13 cellular contexts compared by ENCODE assay signal in the genomic region with DNA sequence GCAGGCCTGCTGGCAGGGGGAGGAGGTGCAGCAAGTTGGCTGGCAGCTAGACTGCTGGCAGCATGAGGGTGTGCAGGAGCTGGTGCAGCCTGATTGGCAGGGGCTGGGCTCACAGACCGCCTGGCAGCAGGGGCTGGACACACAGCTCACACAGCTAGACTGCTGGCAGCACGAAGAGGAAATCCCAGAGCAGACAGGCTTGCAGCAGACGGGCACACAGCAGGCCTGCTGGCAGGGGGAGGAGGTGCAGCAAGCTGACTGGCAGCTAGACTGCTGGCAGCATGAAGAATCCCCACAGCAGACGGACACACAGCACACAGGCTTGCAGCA. TPM values are rescaled to one million over a fixed set of nuclear protein-coding genes. Genes with fewer than 3 reads are reported as not detected.
DNase-seq lines count a peak whose midpoint lies in the region; ATAC-seq and TF ChIP-seq lines count a peak whose summit lies in the region.
"Not testable (repeated sequence)": the region's sequence is repeated elsewhere in the genome, so short reads cannot be mapped to it uniquely, and the experiment has no call there.
"Had no signal": no experiment of that assay in that cellular context is flagged by ENCODE, and none has a peak within 500 bp of the region (broad histone marks: within the 10 kb centered on the region; RNA-seq: fewer than 3 reads in every experiment).

No MANE protein-coding gene starts in this region.

- not testable (repeated sequence) for H3K36me3 Mint-ChIP-seq in activated CD8-positive, alpha-beta T cell treated with anti-CD3 and anti-CD28 coated beads, Interleukin-2, amount 10 ng/mL, durations not matched to agents 7 days and 5 days (ENCODE audit: low read depth); activated T-cell treated with anti-CD3 and anti-CD28 coated beads, Interleukin-2, amount 50 U/mL, for 24 hours (ENCODE audit: low read depth)

- TF ChIP-seq RAD21 in HCT116 (IDR thresholded peaks at IDR 0.05; ENCODE audit: low read depth) = not testable (repeated sequence)

- H3K14ac ChIP-seq in neuronal stem cell (ENCODE audit: low read length) = peak overlapping the region; percentile 89

- H2AFZ ChIP-seq in HCT116 (ENCODE audit: low read depth, low read length, poor library complexity, severe bottlenecking); neuronal stem cell (ENCODE audit: low read length): not testable (repeated sequence)

- no CpG with 5 or more reads among the region's 4 CpGs for WGBS in neuronal stem cell (ENCODE audit: extremely low coverage in 2 of 2, insufficient read length in 2 of 2, insufficient replicate concordance in 1 of 2), 2 donors

- POLR2A ChIA-PET in HCT116 (lab: Charles Lee); activated CD8-positive, alpha-beta T cell treated with anti-CD3 and anti-CD28 coated beads, Interleukin-2, amount 10 ng/mL, durations not matched to agents 7 days and 5 days (lab: Charles Lee): not testable (repeated sequence)

- not testable (repeated sequence) for H4K20me1 ChIP-seq in HCT116 (ENCODE audit: insufficient read depth)

- BruUV-seq in HCT116 (replicated peaks; lab: Mats Ljungman, UMichigan) = not testable (repeated sequence)

- TF ChIP-seq POLR2A in HCT116 (IDR thresholded peaks at IDR 0.05; ENCODE audit: borderline replicate concordance, extremely low read depth, insufficient read depth, insufficient read length) = not testable (repeated sequence)

- H3K79me2 ChIP-seq in HCT116 (ENCODE audit: insufficient read depth, low read length) = not testable (repeated sequence)

- H3K9me2 ChIP-seq in HCT116 (ENCODE audit: insufficient read depth) = not testable (repeated sequence)

- H3K4me3 ChIP-seq in HCT116 (replicated peaks in 1 of 2; ENCODE audit: low read depth in 1 of 2, low read length in 2 of 2); neuronal stem cell (ENCODE audit: low read length in 2 of 2): not testable (repeated sequence)

- H3K4me3 Mint-ChIP-seq in activated CD8-positive, alpha-beta T cell treated with anti-CD3 and anti-CD28 coated beads, Interleukin-2, amount 10 ng/mL, durations not matched to agents 7 days and 5 days; activated T-cell treated with anti-CD3 and anti-CD28 coated beads, Interleukin-2, amount 50 U/mL, for 24 hours: not testable (repeated sequence)

- peak; percentile 81 for DNase-seq in DMS 273 (lab: John Stamatoyannopoulos, UW; ENCODE audit: unreplicated experiment)
- DNase-seq in HCT116 (ENCODE audit: low read depth, low spot score); left ventricle myocardium superior; neuronal stem cell (ENCODE audit: low spot score): not testable (repeated sequence)
- DNase-seq in activated CD8-positive, alpha-beta T cell treated with anti-CD3 and anti-CD28 coated beads, Interleukin-2, amount 10 ng/mL, durations not matched to agents 7 days and 5 days = peak; percentile 7
- DNase-seq in activated T-cell treated with anti-CD3 and anti-CD28 coated beads, Interleukin-2, amount 50 U/mL, for 24 hours = peak; percentile 23

- ATAC-seq in HCT116 (peak; percentile 30), left ventricle myocardium superior (peak; percentile 58)
- ATAC-seq in activated CD8-positive, alpha-beta T cell treated with anti-CD3 and anti-CD28 coated beads, Interleukin-2, amount 10 ng/mL, durations not matched to agents 7 days and 5 days = not testable (repeated sequence)

- peak overlapping the region; percentile 75 for H2AK5ac ChIP-seq in neuronal stem cell (ENCODE audit: low read depth, low read length)

- H2BK120ac ChIP-seq in neuronal stem cell (ENCODE audit: low read depth, low read length) = not testable (repeated sequence)

- not testable (repeated sequence) for H2BK15ac ChIP-seq in neuronal stem cell (ENCODE audit: low read length)

- H4K91ac ChIP-seq in neuronal stem cell (ENCODE audit: low read depth, low read length, poor library complexity) = not testable (repeated sequence)

- not testable (repeated sequence) for H3K27me3 ChIP-seq in HCT116 (ENCODE audit: insufficient read depth, low read length); neuronal stem cell (ENCODE audit: control insufficient read depth in 3 of 3, insufficient read depth in 3 of 3, low read depth in 1 of 3, low read length in 3 of 3)

- peak overlapping the region; percentile 87 for H3K18ac ChIP-seq in neuronal stem cell (ENCODE audit: low read length)

- H3K9me3 ChIP-seq in HCT116 (ENCODE audit: control insufficient read depth in 1 of 2, insufficient read depth in 1 of 2, low read depth in 1 of 2, low read length in 2 of 2); neuronal stem cell (replicated peaks in 1 of 2; ENCODE audit: control insufficient read depth in 2 of 2, insufficient read depth in 1 of 2, low read depth in 1 of 2, low read length in 2 of 2): not testable (repeated sequence)

- H3K79me1 ChIP-seq in neuronal stem cell (ENCODE audit: low read depth, low read length) = not testable (repeated sequence)

- TF ChIP-seq CTCF in HCT116 (IDR thresholded peaks at IDR 0.05 in 2 of 3, conservative IDR thresholded peaks at IDR 0.05 in 1 of 3; ENCODE audit: borderline replicate concordance in 1 of 3, insufficient read depth in 1 of 3, low read depth in 2 of 3, low read length in 2 of 3) = not testable (repeated sequence)

- RAD21 ChIA-PET in HCT116 (lab: Charles Lee; ENCODE audit: low non-redundant PET in 1 of 2, low total read pairs in 2 of 2, uncharacterized antibody in 2 of 2, unreplicated experiment in 2 of 2) = not testable (repeated sequence)

- intact Hi-C loops in HCT116 (cut with micrococcal nuclease); left ventricle myocardium superior (cut with micrococcal nuclease): not testable (repeated sequence)

- peak overlapping the region; percentile 94 for H2BK12ac ChIP-seq in neuronal stem cell (ENCODE audit: low read length)

- not testable (repeated sequence) for H3K4me1 ChIP-seq in HCT116 (ENCODE audit: control insufficient read depth in 1 of 2, insufficient read depth in 2 of 2, low read length in 2 of 2); neuronal stem cell (ENCODE audit: control insufficient read depth in 2 of 2, insufficient read depth in 1 of 2, low read depth in 1 of 2, low read length in 2 of 2)

- H3K36me3 ChIP-seq in HCT116 (ENCODE audit: control insufficient read depth in 1 of 2, insufficient read depth in 2 of 2, low read length in 2 of 2); neuronal stem cell (replicated peaks in 1 of 2; ENCODE audit: control insufficient read depth in 2 of 2, insufficient read depth in 2 of 2, low read length in 2 of 2): not testable (repeated sequence)

- peak overlapping the region; percentile 73 for H3K23ac ChIP-seq in neuronal stem cell (ENCODE audit: low read depth, low read length, poor library complexity)

- not testable (repeated sequence) for H3K4ac ChIP-seq in neuronal stem cell (ENCODE audit: low read length)

- H3K27ac Mint-ChIP-seq in activated CD8-positive, alpha-beta T cell treated with anti-CD3 and anti-CD28 coated beads, Interleukin-2, amount 10 ng/mL, durations not matched to agents 7 days and 5 days; activated T-cell treated with anti-CD3 and anti-CD28 coated beads, Interleukin-2, amount 50 U/mL, for 24 hours: not testable (repeated sequence)

- not testable (repeated sequence) for H3K9me3 Mint-ChIP-seq in activated CD8-positive, alpha-beta T cell treated with anti-CD3 and anti-CD28 coated beads, Interleukin-2, amount 10 ng/mL, durations not matched to agents 7 days and 5 days (ENCODE audit: insufficient read depth); activated T-cell treated with anti-CD3 and anti-CD28 coated beads, Interleukin-2, amount 50 U/mL, for 24 hours

- not testable (repeated sequence) for H2BK5ac ChIP-seq in neuronal stem cell (ENCODE audit: low read length)

- not testable (repeated sequence) for H4K8ac ChIP-seq in neuronal stem cell (ENCODE audit: low read depth, low read length)

- H3K27ac ChIP-seq in HCT116 (ENCODE audit: low read depth, low read length); neuronal stem cell (replicated peaks; ENCODE audit: low read length): not testable (repeated sequence)

- not testable (repeated sequence) for H3K4me2 ChIP-seq in HCT116 (ENCODE audit: low read length); neuronal stem cell (ENCODE audit: insufficient read depth, low read length, poor library complexity, severe bottlenecking)

- H3K4me1 Mint-ChIP-seq in activated CD8-positive, alpha-beta T cell treated with anti-CD3 and anti-CD28 coated beads, Interleukin-2, amount 10 ng/mL, durations not matched to agents 7 days and 5 days (ENCODE audit: low read depth); activated T-cell treated with anti-CD3 and anti-CD28 coated beads, Interleukin-2, amount 50 U/mL, for 24 hours (ENCODE audit: low read depth): not testable (repeated sequence)

- H3K27me3 Mint-ChIP-seq in activated CD8-positive, alpha-beta T cell treated with anti-CD3 and anti-CD28 coated beads, Interleukin-2, amount 10 ng/mL, durations not matched to agents 7 days and 5 days (ENCODE audit: low read depth) = peaks cover 15% of the 10 kb centered on the region
- H3K27me3 Mint-ChIP-seq in activated T-cell treated with anti-CD3 and anti-CD28 coated beads, Interleukin-2, amount 50 U/mL, for 24 hours = not testable (repeated sequence)

- not testable (repeated sequence) for H3K9ac ChIP-seq in HCT116 (ENCODE audit: low read length); neuronal stem cell (ENCODE audit: low read depth, low read length, poor library complexity)

- CTCF ChIA-PET in HCT116 (lab: Charles Lee); activated CD8-positive, alpha-beta T cell treated with anti-CD3 and anti-CD28 coated beads, Interleukin-2, amount 10 ng/mL, durations not matched to agents 7 days and 5 days (lab: Charles Lee): not testable (repeated sequence)

RNA-seq across cellular contexts. Expression of gene KRTAP10-6, which starts 0.5 kb away (rescaled TPM):
- total RNA-seq in HCT116 (2021; ENCODE audit: unreplicated experiment) (not detected), left ventricle myocardium superior (not detected)
- not detected in 2 replicates for polyA plus RNA-seq in HCT116 (2012)
- not detected for total RNA-seq in activated CD8-positive, alpha-beta T cell treated with anti-CD3 and anti-CD28 coated beads, Interleukin-2, amount 10 ng/mL, durations not matched to agents 7 days and 5 days
- polyA plus RNA-seq in neuronal stem cell (2013, experiment 1 of 2) = 0.06 TPM
- polyA plus RNA-seq in neuronal stem cell (2013, experiment 2 of 2) = not detected
- total RNA-seq: CD4-positive, alpha-beta memory T cell; Daoy; GM23338; H7 had no signal
- polyA plus RNA-seq: BJ; CD14-positive monocyte; CD4-positive, alpha-beta memory T cell; GM23338; IgD-negative memory B cell had no signal

RNA-seq across cellular contexts. Expression of gene KRTAP10-7, which starts 8.6 kb away (rescaled TPM):
- total RNA-seq in HCT116 (2021; ENCODE audit: unreplicated experiment) = not detected
- not detected in 2 replicates for polyA plus RNA-seq in HCT116 (2012)
- not detected for total RNA-seq in activated CD8-positive, alpha-beta T cell treated with anti-CD3 and anti-CD28 coated beads, Interleukin-2, amount 10 ng/mL, durations not matched to agents 7 days and 5 days
- not detected for total RNA-seq in left ventricle myocardium superior
- not detected for polyA plus RNA-seq in neuronal stem cell (2013, experiment 1 of 2)
- polyA plus RNA-seq in neuronal stem cell (2013, experiment 2 of 2) = 0.03 TPM
- total RNA-seq: CD4-positive, alpha-beta memory T cell; Daoy; GM23338; H7 had no signal
- polyA plus RNA-seq: BJ; CD14-positive monocyte; CD4-positive, alpha-beta memory T cell; GM23338; IgD-negative memory B cell had no signal

RNA-seq across cellular contexts. Expression of gene KRTAP10-5, which starts 11.4 kb away (rescaled TPM):
- total RNA-seq in HCT116 (2021; ENCODE audit: unreplicated experiment) (not detected), left ventricle myocardium superior (not detected)
- polyA plus RNA-seq in HCT116 (2012) = not detected in 2 replicates
- total RNA-seq in activated CD8-positive, alpha-beta T cell treated with anti-CD3 and anti-CD28 coated beads, Interleukin-2, amount 10 ng/mL, durations not matched to agents 7 days and 5 days = not detected
- not detected for polyA plus RNA-seq in neuronal stem cell (2013, experiment 1 of 2)
- polyA plus RNA-seq in neuronal stem cell (2013, experiment 2 of 2) = not detected
- total RNA-seq: CD4-positive, alpha-beta memory T cell; Daoy; GM23338; H7 had no signal
- polyA plus RNA-seq: BJ; CD14-positive monocyte; CD4-positive, alpha-beta memory T cell; GM23338; IgD-negative memory B cell had no signal

RNA-seq across cellular contexts. Expression of gene KRTAP10-4, which starts 18.2 kb away (rescaled TPM):
- total RNA-seq in HCT116 (2021; ENCODE audit: unreplicated experiment) = not detected
- not detected in 2 replicates for polyA plus RNA-seq in HCT116 (2012)
- not detected for total RNA-seq in activated CD8-positive, alpha-beta T cell treated with anti-CD3 and anti-CD28 coated beads, Interleukin-2, amount 10 ng/mL, durations not matched to agents 7 days and 5 days
- not detected for total RNA-seq in left ventricle myocardium superior
- polyA plus RNA-seq in neuronal stem cell (2013, experiment 1 of 2) = not detected
- polyA plus RNA-seq in neuronal stem cell (2013, experiment 2 of 2) = 0.01 TPM
- total RNA-seq: CD4-positive, alpha-beta memory T cell; Daoy; GM23338; H7 had no signal
- polyA plus RNA-seq: BJ; CD14-positive monocyte; CD4-positive, alpha-beta memory T cell; GM23338; IgD-negative memory B cell had no signal

RNA-seq across cellular contexts. Expression of gene KRTAP10-8, which starts 20.1 kb away (rescaled TPM):
- total RNA-seq in HCT116 (2021; ENCODE audit: unreplicated experiment) (not detected), left ventricle myocardium superior (not detected)
- not detected in 2 replicates for polyA plus RNA-seq in HCT116 (2012)
- not detected for total RNA-seq in activated CD8-positive, alpha-beta T cell treated with anti-CD3 and anti-CD28 coated beads, Interleukin-2, amount 10 ng/mL, durations not matched to agents 7 days and 5 days
- polyA plus RNA-seq in neuronal stem cell (2013, experiment 1 of 2) = not detected
- not detected for polyA plus RNA-seq in neuronal stem cell (2013, experiment 2 of 2)
- total RNA-seq: CD4-positive, alpha-beta memory T cell; Daoy; GM23338; H7 had no signal
- polyA plus RNA-seq: BJ; CD14-positive monocyte; CD4-positive, alpha-beta memory T cell; GM23338; IgD-negative memory B cell had no signal
